8 cellular contexts compared by ENCODE assay signal in the genomic region with DNA sequence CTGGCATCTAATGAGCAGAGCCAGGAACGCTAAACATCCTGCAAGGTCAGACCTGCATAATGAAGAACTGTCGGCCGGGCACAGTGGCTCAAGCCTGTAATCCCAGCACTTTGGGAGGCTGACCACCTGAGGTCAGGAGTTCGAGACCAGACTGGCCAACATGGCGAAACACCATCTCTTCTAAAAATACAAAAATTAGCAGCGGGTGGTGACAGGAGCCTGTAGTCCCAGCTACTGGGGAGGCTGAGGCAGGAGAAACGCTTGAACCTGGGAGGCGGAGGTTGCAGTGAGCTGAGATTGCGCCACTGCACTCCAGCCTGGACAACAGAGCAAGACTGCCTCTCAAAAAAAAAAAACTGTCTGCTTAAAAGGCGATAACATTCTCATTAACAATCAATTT. TPM values are rescaled to one million over a fixed set of nuclear protein-coding genes. Genes with fewer than 3 reads are reported as not detected.
DNase-seq lines count a peak whose midpoint lies in the region; ATAC-seq and TF ChIP-seq lines count a peak whose summit lies in the region.
"Not testable (repeated sequence)": the region's sequence is repeated elsewhere in the genome, so short reads cannot be mapped to it uniquely, and the experiment has no call there.

No MANE protein-coding gene starts in this region.

- not testable (repeated sequence) for ATAC-seq in activated B cell treated with CpG ODN at 0.5 μM for 24 hours (ENCODE audit: low read depth); natural killer cell treated with Interleukin-12 subunit alpha and Interleukin-12 subunit beta and Interleukin-15 and Interleukin-18, amount 100 ng/mL, for 72 hours

- peaks cover 24% of the 10 kb centered on the region for H3K4me1 Mint-ChIP-seq in activated B cell treated with CpG ODN at 0.5 μM for 24 hours
- H3K4me1 Mint-ChIP-seq in activated T-cell treated with anti-CD3 and anti-CD28 coated beads, Interleukin-2, amount 50 U/mL, for 24 hours (ENCODE audit: low read depth): peaks cover 86% of the 10 kb centered on the region
- peaks cover 73% of the 10 kb centered on the region for H3K4me1 Mint-ChIP-seq in activated naive CD8-positive, alpha-beta T cell treated with anti-CD3 and anti-CD28 coated beads for 36 hours
- peaks cover 69 to 75% of the 10 kb centered on the region in 2 donors for H3K4me1 Mint-ChIP-seq in natural killer cell treated with Interleukin-12 subunit alpha and Interleukin-12 subunit beta and Interleukin-15 and Interleukin-18, amount 100 ng/mL, for 72 hours (ENCODE audit: low read depth in 2 of 2)

- peak overlapping the region; percentile 93 for H3K27ac Mint-ChIP-seq in activated B cell treated with CpG ODN at 0.5 μM for 24 hours
- peak overlapping the region; percentile 99 for H3K27ac Mint-ChIP-seq in activated T-cell treated with anti-CD3 and anti-CD28 coated beads, Interleukin-2, amount 50 U/mL, for 24 hours
- H3K27ac Mint-ChIP-seq in activated naive CD8-positive, alpha-beta T cell treated with anti-CD3 and anti-CD28 coated beads for 36 hours: peak overlapping the region; percentile 100
- peak overlapping the region; percentile 95 to 97 for H3K27ac Mint-ChIP-seq in natural killer cell treated with Interleukin-12 subunit alpha and Interleukin-12 subunit beta and Interleukin-15 and Interleukin-18, amount 100 ng/mL, for 72 hours

- peak overlapping the region; percentile 79 to 92 (median 86) for H3K4me2 ChIP-seq in BLaER1 treated with 17β-estradiol and CSF1 and Interleukin-3, amounts not matched to agents 10 nM and 100 nM

- H4K20me1 ChIP-seq in BLaER1 treated with 17β-estradiol and CSF1 and Interleukin-3, amounts not matched to agents 10 nM and 100 nM: peaks cover 0 to 13% (median 0%) of the 10 kb centered on the region in 11 experiments; a peak in 7 of 22 replicates

- intact Hi-C loops in activated B cell treated with CpG ODN at 0.5 μM for 24 hours (cut with micrococcal nuclease); esophagus muscularis mucosa (cut with DNase I); stomach (cut with DNase I; ENCODE audit: low total_unique reads): not testable (repeated sequence)

- WGBS in esophagus muscularis mucosa: 98% methylated on average over 10 of the region's 10 CpGs
- 91 to 97% (median 92%) methylated on average over 10 of the region's 10 CpGs for WGBS in stomach, 5 donors

- H3K36me3 Mint-ChIP-seq in activated B cell treated with CpG ODN at 0.5 μM for 24 hours (ENCODE audit: low read depth): peaks cover 48% of the 10 kb centered on the region
- peaks cover 67% of the 10 kb centered on the region for H3K36me3 Mint-ChIP-seq in activated T-cell treated with anti-CD3 and anti-CD28 coated beads, Interleukin-2, amount 50 U/mL, for 24 hours (ENCODE audit: low read depth)
- H3K36me3 Mint-ChIP-seq in activated naive CD8-positive, alpha-beta T cell treated with anti-CD3 and anti-CD28 coated beads for 36 hours: peaks cover 66% of the 10 kb centered on the region
- peaks cover 22% of the 10 kb centered on the region for H3K36me3 Mint-ChIP-seq in natural killer cell treated with Interleukin-12 subunit alpha and Interleukin-12 subunit beta and Interleukin-15 and Interleukin-18, amount 100 ng/mL, for 72 hours

- H3K4me1 ChIP-seq in BLaER1 treated with 17β-estradiol and CSF1 and Interleukin-3, amounts not matched to agents 10 nM and 100 nM: peaks cover 57 to 99% (median 85%) of the 10 kb centered on the region in 10 experiments
- H3K4me1 ChIP-seq in esophagus muscularis mucosa (peaks cover 30 to 73% (median 70%) of the 10 kb centered on the region in 4 donors), stomach (peaks cover 0 to 49% (median 31%) of the 10 kb centered on the region in 4 donors)

- peak overlapping the region in 5 of 11 experiments; percentile 63 to 73 (median 68); a peak in 6 of 22 replicates for H3K9ac ChIP-seq in BLaER1 treated with 17β-estradiol and CSF1 and Interleukin-3, amounts not matched to agents 10 nM and 100 nM

- peak overlapping the region in 9 of 11 experiments; percentile 59 to 71 (median 67); a peak in 15 of 22 replicates for H3K27ac ChIP-seq in BLaER1 treated with 17β-estradiol and CSF1 and Interleukin-3, amounts not matched to agents 10 nM and 100 nM
- H3K27ac ChIP-seq in KOPT-K1 (ENCODE audit: low read depth, low read length, poor library complexity, severe bottlenecking) (peak overlapping the region; percentile 76), esophagus muscularis mucosa (replicated peaks in 1 of 4) (peak overlapping the region; percentile 52 to 71 (median 68)), stomach (peak overlapping the region in 4 of 5 donors; percentile 22 to 75 (median 66))

- DNase-seq in activated B cell treated with CpG ODN at 0.5 μM for 24 hours; activated T-cell treated with anti-CD3 and anti-CD28 coated beads, Interleukin-2, amount 50 U/mL, for 24 hours; activated naive CD8-positive, alpha-beta T cell treated with anti-CD3 and anti-CD28 coated beads for 36 hours; esophagus muscularis mucosa (ENCODE audit: extremely low spot score); natural killer cell treated with Interleukin-12 subunit alpha and Interleukin-12 subunit beta and Interleukin-15 and Interleukin-18, amount 100 ng/mL, for 72 hours (ENCODE audit: low spot score); stomach: not testable (repeated sequence)

- H3K9me3 Mint-ChIP-seq in activated B cell treated with CpG ODN at 0.5 μM for 24 hours; activated T-cell treated with anti-CD3 and anti-CD28 coated beads, Interleukin-2, amount 50 U/mL, for 24 hours; activated naive CD8-positive, alpha-beta T cell treated with anti-CD3 and anti-CD28 coated beads for 36 hours; natural killer cell treated with Interleukin-12 subunit alpha and Interleukin-12 subunit beta and Interleukin-15 and Interleukin-18, amount 100 ng/mL, for 72 hours: not testable (repeated sequence)

- POLR2A ChIA-PET in activated B cell treated with CpG ODN at 0.5 μM for 24 hours (lab: Charles Lee): not testable (repeated sequence)

- TF ChIP-seq POLR2A in esophagus muscularis mucosa (IDR thresholded peaks at IDR 0.05; ENCODE audit: low read depth); stomach (IDR thresholded peaks at IDR 0.05): not testable (repeated sequence)

- not testable (repeated sequence) for H3K9me3 ChIP-seq in BLaER1 treated with 17β-estradiol and CSF1 and Interleukin-3, amounts not matched to agents 10 nM and 100 nM (replicated peaks in 1 of 11); KOPT-K1 (ENCODE audit: insufficient read depth, low read length, poor library complexity, severe bottlenecking); esophagus muscularis mucosa; stomach

- H3K4me3 ChIP-seq in BLaER1 treated with 17β-estradiol and CSF1 and Interleukin-3, amounts not matched to agents 10 nM and 100 nM; esophagus muscularis mucosa; stomach: not testable (repeated sequence)

- H3K27me3 Mint-ChIP-seq in activated B cell treated with CpG ODN at 0.5 μM for 24 hours; activated T-cell treated with anti-CD3 and anti-CD28 coated beads, Interleukin-2, amount 50 U/mL, for 24 hours; activated naive CD8-positive, alpha-beta T cell treated with anti-CD3 and anti-CD28 coated beads for 36 hours; natural killer cell treated with Interleukin-12 subunit alpha and Interleukin-12 subunit beta and Interleukin-15 and Interleukin-18, amount 100 ng/mL, for 72 hours: not testable (repeated sequence)

- CTCF ChIA-PET in activated B cell treated with CpG ODN at 0.5 μM for 24 hours (lab: Charles Lee): interaction anchor here (0.7 to 2.4 kb wide), 3 partner anchors 11 to 211 kb away, joined by 3 to 6 read pairs (median 4); partner anchors contain the start of gene HIC1

- peaks cover 11 to 67% (median 28%) of the 10 kb centered on the region in 11 experiments; a peak in 18 of 22 replicates for H3K36me3 ChIP-seq in BLaER1 treated with 17β-estradiol and CSF1 and Interleukin-3, amounts not matched to agents 10 nM and 100 nM
- H3K36me3 ChIP-seq in KOPT-K1 (ENCODE audit: insufficient read depth, low read length) (peaks cover 44% of the 10 kb centered on the region), esophagus muscularis mucosa (peaks cover 0 to 16% (median 11%) of the 10 kb centered on the region in 4 donors), stomach (peaks cover 0 to 36% (median 18%) of the 10 kb centered on the region in 4 donors)

- TF ChIP-seq CTCF in activated B cell treated with CpG ODN at 0.5 μM for 24 hours (IDR thresholded peaks at IDR 0.05); esophagus muscularis mucosa (IDR thresholded peaks at IDR 0.05); stomach (IDR thresholded peaks at IDR 0.05): not testable (repeated sequence)

- not testable (repeated sequence) for H3K4me3 Mint-ChIP-seq in activated B cell treated with CpG ODN at 0.5 μM for 24 hours
- peak overlapping the region; percentile 76 for H3K4me3 Mint-ChIP-seq in activated T-cell treated with anti-CD3 and anti-CD28 coated beads, Interleukin-2, amount 50 U/mL, for 24 hours
- peak overlapping the region; percentile 84 for H3K4me3 Mint-ChIP-seq in activated naive CD8-positive, alpha-beta T cell treated with anti-CD3 and anti-CD28 coated beads for 36 hours
- H3K4me3 Mint-ChIP-seq in natural killer cell treated with Interleukin-12 subunit alpha and Interleukin-12 subunit beta and Interleukin-15 and Interleukin-18, amount 100 ng/mL, for 72 hours: peak overlapping the region; percentile 90

- TF ChIP-seq EP300 in esophagus muscularis mucosa (IDR thresholded peaks at IDR 0.05); stomach (IDR thresholded peaks at IDR 0.05): not testable (repeated sequence)

- H3K27me3 ChIP-seq in BLaER1 treated with 17β-estradiol and CSF1 and Interleukin-3, amounts not matched to agents 10 nM and 100 nM; esophagus muscularis mucosa; stomach: not testable (repeated sequence)

RNA-seq across cellular contexts. Expression of gene SMG6, which starts 38.4 kb away (rescaled TPM):
- 22.0 and 30.5 TPM in 2 replicates for total RNA-seq in activated B cell treated with CpG ODN at 0.5 μM for 24 hours
- total RNA-seq in activated naive CD8-positive, alpha-beta T cell treated with anti-CD3 and anti-CD28 coated beads for 36 hours: 10 to 100 TPM; 48.7 to 51.8 TPM
- 10 to 100 TPM; 38.2 to 67.7 (median 47.7) TPM for total RNA-seq in esophagus muscularis mucosa
- total RNA-seq in natural killer cell treated with Interleukin-12 subunit alpha and Interleukin-12 subunit beta and Interleukin-15 and Interleukin-18, amount 100 ng/mL, for 72 hours: 10 to 100 TPM; 33.6 to 74.7 TPM
- 100 to 1,000 TPM in 1 of 5 donors, 10 to 100 TPM in 4; 22.6 to 102 (median 34.2) TPM for total RNA-seq in stomach
- polyA plus RNA-seq in stomach: 10 to 100 TPM; 17.0 to 22.3 (median 17.1) TPM

RNA-seq across cellular contexts. Expression of gene SRR, which starts 38.6 kb away (rescaled TPM):
- 5.7 and 8.6 TPM in 2 replicates for total RNA-seq in activated B cell treated with CpG ODN at 0.5 μM for 24 hours
- 10 to 100 TPM; 10.9 to 13.1 TPM for total RNA-seq in activated naive CD8-positive, alpha-beta T cell treated with anti-CD3 and anti-CD28 coated beads for 36 hours
- 10 to 100 TPM; 14.4 to 19.6 (median 15.5) TPM for total RNA-seq in esophagus muscularis mucosa
- total RNA-seq in natural killer cell treated with Interleukin-12 subunit alpha and Interleukin-12 subunit beta and Interleukin-15 and Interleukin-18, amount 100 ng/mL, for 72 hours: 10 to 100 TPM; 19.8 to 21.3 TPM
- total RNA-seq in stomach: 10 to 100 TPM in 4 of 5 donors, 1 to 10 TPM in 1; 1.2 to 44.0 (median 15.4) TPM
- polyA plus RNA-seq in stomach: 1 to 10 TPM; 4.3 to 7.8 (median 6.4) TPM
